ENCODE assay signal across 8 cellular contexts in genomic region chr11:43682081-43682480, GRCh38. TPM values are rescaled to one million over a fixed set of nuclear protein-coding genes. Genes with fewer than 3 reads are reported as not detected.
DNase-seq lines count a peak whose midpoint lies in the region; ATAC-seq, FAIRE-seq and TF ChIP-seq lines count a peak whose summit lies in the region.
"Not testable (repeated sequence)": the region's sequence is repeated elsewhere in the genome, so short reads cannot be mapped to it uniquely, and the experiment has no call there.

No MANE protein-coding gene starts in this region.

- peak overlapping the region; percentile 97 for H3K4me3 Mint-ChIP-seq in activated naive CD8-positive, alpha-beta T cell
- H3K4me3 Mint-ChIP-seq in osteocyte (ENCODE audit: unreplicated experiment), result peak overlapping the region; percentile 92

- not testable (repeated sequence) for H4K20me1 ChIP-seq in Loucy (ENCODE audit: insufficient read depth, low read length, poor library complexity, severe bottlenecking); SK-N-SH (ENCODE audit: insufficient read depth); endothelial cell of umbilical vein (replicated peaks; ENCODE audit: control insufficient read depth, extremely low read depth, insufficient read depth, low read length)

- dilution Hi-C loops in endothelial cell of umbilical vein (cut with MboI; ENCODE audit: extremely low pct_ligation_motif_present, low sequenced_read_pairs), result not testable (repeated sequence)

- peaks cover 47% of the 10 kb centered on the region for H3K4me1 Mint-ChIP-seq in activated naive CD8-positive, alpha-beta T cell (ENCODE audit: low read depth)
- peaks cover 42% of the 10 kb centered on the region for H3K4me1 Mint-ChIP-seq in osteocyte (ENCODE audit: unreplicated experiment)

- not testable (repeated sequence) for FAIRE-seq in endothelial cell of umbilical vein (lab: Jason Lieb, UNC); kidney (lab: Jason Lieb, UNC)

- H2AFZ ChIP-seq in Loucy (ENCODE audit: low read length), result peak overlapping the region; percentile 91; the same call in 1 of the 2 replicates
- not testable (repeated sequence) for H2AFZ ChIP-seq in SK-N-SH (ENCODE audit: low read depth); endothelial cell of umbilical vein (ENCODE audit: low read depth, low read length)

- H3K79me2 ChIP-seq in Loucy (ENCODE audit: insufficient read depth, low read length) (peaks cover 39% of the 10 kb centered on the region), SK-N-SH (ENCODE audit: insufficient read depth) (peaks cover 23% of the 10 kb centered on the region; the same call in 1 of the 2 replicates), endothelial cell of umbilical vein (ENCODE audit: control insufficient read depth, insufficient read depth, low read length) (peaks cover 42% of the 10 kb centered on the region)

- H3K4me1 ChIP-seq in ES-I3 (ENCODE audit: insufficient read depth, low read length); kidney (ENCODE audit: control insufficient read depth in 1 of 2, insufficient read depth in 1 of 2, low read depth in 1 of 2, low read length in 2 of 2); aorta (ENCODE audit: control insufficient read depth in 1 of 2, insufficient read depth in 2 of 2, low read length in 2 of 2): not testable (repeated sequence)
- H3K4me1 ChIP-seq in Loucy (ENCODE audit: insufficient read depth, low read length, poor library complexity, severe bottlenecking), result peaks cover 40% of the 10 kb centered on the region
- H3K4me1 ChIP-seq in SK-N-SH (ENCODE audit: control insufficient read depth in 1 of 2, insufficient read depth in 2 of 2, low read depth in 1 of 2, low read length in 1 of 2), result peaks cover 0 to 19% of the 10 kb centered on the region in 2 experiments; a peak in 2 of 4 replicates
- peaks cover 40% of the 10 kb centered on the region for H3K4me1 ChIP-seq in endothelial cell of umbilical vein (ENCODE audit: control insufficient read depth, extremely low read depth, insufficient read depth, low read length)

- not testable (repeated sequence) for H3F3A ChIP-seq in Loucy (ENCODE audit: low read depth); SK-N-SH (replicated peaks; ENCODE audit: insufficient read depth)

- CTCF ChIA-PET in SK-N-SH (lab: Yijun Ruan, JAX) (interaction anchor here (1.6 kb wide), 1 partner anchor 26 kb away, joined by 5 read pairs; no protein-coding TSS in a partner anchor), endothelial cell of umbilical vein (lab: Charles Lee) (interaction anchor here (0.6 kb wide), 1 partner anchor 8 kb away, joined by 3 read pairs; no protein-coding TSS in a partner anchor)

- not testable (repeated sequence) for H3K27me3 Mint-ChIP-seq in activated naive CD8-positive, alpha-beta T cell; osteocyte (ENCODE audit: unreplicated experiment)

- H3K36me3 Mint-ChIP-seq in activated naive CD8-positive, alpha-beta T cell, result peaks cover 25% of the 10 kb centered on the region
- peaks cover 15% of the 10 kb centered on the region for H3K36me3 Mint-ChIP-seq in osteocyte (ENCODE audit: unreplicated experiment)

- 83% methylated on average over 11 of the region's 11 CpGs for WGBS in SK-N-SH (ENCODE audit: low lambda C conversion rate)
- WGBS in aorta, 2 donors, result 89 to 92% methylated on average over 11 of the region's 11 CpGs

- POLR2A ChIA-PET in SK-N-SH (lab: Yijun Ruan, JAX), result not testable (repeated sequence)
- POLR2A ChIA-PET in endothelial cell of umbilical vein (lab: Charles Lee), result interaction anchor here (0.6 kb wide), 1 partner anchor 600 kb away, joined by 3 read pairs; no protein-coding TSS in a partner anchor

- H3K9me3 Mint-ChIP-seq in activated naive CD8-positive, alpha-beta T cell (ENCODE audit: low read depth); osteocyte (ENCODE audit: unreplicated experiment): not testable (repeated sequence)

- peak overlapping the region; percentile 86 for H3K4me3 ChIP-seq in Loucy (ENCODE audit: low read length, poor library complexity, severe bottlenecking)
- H3K4me3 ChIP-seq in SK-N-SH (ENCODE audit: low read depth in 2 of 2, low read length in 1 of 2), result peak overlapping the region; percentile 61 to 66; a peak in 3 of 4 replicates
- H3K4me3 ChIP-seq in endothelial cell of umbilical vein (replicated peaks in 1 of 3; ENCODE audit: insufficient read depth in 1 of 3, low read depth in 1 of 3, low read length in 3 of 3), result peak overlapping the region; percentile 84 to 99 (median 91)
- H3K4me3 ChIP-seq in kidney (ENCODE audit: low read length in 2 of 2), result peak overlapping the region; percentile 83 to 89
- peak overlapping the region; percentile 40 to 92 for H3K4me3 ChIP-seq in aorta (ENCODE audit: low read length in 2 of 2)

- not testable (repeated sequence) for TF ChIP-seq EP300 in SK-N-SH (IDR thresholded peaks at IDR 0.05; ENCODE audit: borderline replicate concordance in 1 of 2, low read depth in 1 of 2, low read length in 1 of 2)

- H3K9ac ChIP-seq in ES-I3 (ENCODE audit: low read depth, low read length) (peak overlapping the region; percentile 80), Loucy (ENCODE audit: low read depth, low read length, poor library complexity, severe bottlenecking) (peak overlapping the region; percentile 84), SK-N-SH (peak overlapping the region; percentile 83; the same call in 1 of the 2 replicates), endothelial cell of umbilical vein (replicated peaks; ENCODE audit: extremely low read depth, insufficient read depth, low read length) (peak overlapping the region; percentile 96), kidney (ENCODE audit: low read length in 2 of 2) (peak overlapping the region in 1 of 2 donors; percentile 87)

- peak overlapping the region; percentile 97 for H3K4me2 ChIP-seq in Loucy (ENCODE audit: low read depth, low read length, poor library complexity, severe bottlenecking)
- H3K4me2 ChIP-seq in SK-N-SH, result peak overlapping the region; percentile 74
- peak overlapping the region; percentile 99 for H3K4me2 ChIP-seq in endothelial cell of umbilical vein (ENCODE audit: insufficient read depth, low read length)

- BruUV-seq in endothelial cell of umbilical vein (replicated peaks; lab: Mats Ljungman, UMichigan), result not testable (repeated sequence)

- intact Hi-C loops in endothelial cell of umbilical vein (cut with micrococcal nuclease), result loop anchor here (5.0 to 10.0 kb wide), 2 partner anchors 105 to 173 kb away; no protein-coding TSS in a partner anchor
- intact Hi-C loops in kidney (cut with DNase I), result not testable (repeated sequence)
- intact Hi-C loops in aorta (cut with DNase I), result loop anchor here in 1 of 2 donors (5.0 kb wide), 2 partner anchors 35 to 45 kb away; no protein-coding TSS in a partner anchor

- DNase-seq in SK-N-SH; endothelial cell of umbilical vein (ENCODE audit: low read depth, low spot score); kidney; osteocyte (ENCODE audit: extremely low spot score, unreplicated experiment); aorta: not testable (repeated sequence)

- H3K27me3 ChIP-seq in Loucy (ENCODE audit: insufficient read depth, low read length, poor library complexity, severe bottlenecking); SK-N-SH (ENCODE audit: insufficient read depth); endothelial cell of umbilical vein (ENCODE audit: control insufficient read depth in 2 of 2, insufficient read depth in 2 of 2, low read length in 2 of 2); aorta (ENCODE audit: control insufficient read depth in 1 of 2, insufficient read depth in 2 of 2, low read length in 1 of 2): not testable (repeated sequence)

- H3K27ac ChIP-seq in SK-N-SH (ENCODE audit: low read depth in 2 of 2, low read length in 1 of 2) (peak overlapping the region; percentile 83 to 85; a peak in 2 of 4 replicates), endothelial cell of umbilical vein (ENCODE audit: insufficient read depth, low read depth, low read length) (peak overlapping the region; percentile 83)
- not testable (repeated sequence) for H3K27ac ChIP-seq in kidney (ENCODE audit: low read depth in 2 of 2, low read length in 2 of 2); aorta (ENCODE audit: low read depth in 1 of 2, low read length in 2 of 2)

- TF ChIP-seq RAD21 in SK-N-SH (IDR thresholded peaks at IDR 0.05; ENCODE audit: low read length), result not testable (repeated sequence)

- not testable (repeated sequence) for TF ChIP-seq POLR2A in endothelial cell of umbilical vein (IDR thresholded peaks at IDR 0.05; ENCODE audit: low read depth, low read length)

- not testable (repeated sequence) for H3K9me1 ChIP-seq in endothelial cell of umbilical vein (replicated peaks; ENCODE audit: control insufficient read depth, extremely low read depth, insufficient read depth, low read length)

- ATAC-seq in aorta (ENCODE audit: low FRiP score), result not testable (repeated sequence)

- H3K27ac Mint-ChIP-seq in activated naive CD8-positive, alpha-beta T cell, result peak overlapping the region; percentile 81
- H3K27ac Mint-ChIP-seq in osteocyte (ENCODE audit: unreplicated experiment), result peak overlapping the region; percentile 97

- not testable (repeated sequence) for H3K9me2 ChIP-seq in Loucy (replicated peaks; ENCODE audit: low read depth, low read length); SK-N-SH

- H3K36me3 ChIP-seq in ES-I3 (ENCODE audit: insufficient read depth, low read length); Loucy (ENCODE audit: insufficient read depth, low read length); endothelial cell of umbilical vein (ENCODE audit: control insufficient read depth in 2 of 2, extremely low read depth in 1 of 2, insufficient read depth in 2 of 2, low read length in 2 of 2); kidney (ENCODE audit: control insufficient read depth in 1 of 2, insufficient read depth in 2 of 2, low read length in 2 of 2); aorta (ENCODE audit: control insufficient read depth in 1 of 2, insufficient read depth in 2 of 2, low read length in 1 of 2): not testable (repeated sequence)
- H3K36me3 ChIP-seq in SK-N-SH (replicated peaks in 1 of 2; ENCODE audit: control insufficient read depth in 1 of 2, insufficient read depth in 2 of 2, low read length in 1 of 2), result peaks cover 9 to 10% of the 10 kb centered on the region in 2 experiments

- H3K9me3 ChIP-seq in ES-I3 (ENCODE audit: control insufficient read depth, insufficient read depth, low read length); Loucy (ENCODE audit: insufficient read depth, low read depth, low read length); SK-N-SH; endothelial cell of umbilical vein (replicated peaks; ENCODE audit: control insufficient read depth, insufficient read depth, low read length); kidney (ENCODE audit: control insufficient read depth in 1 of 2, low read length in 2 of 2); aorta (ENCODE audit: control insufficient read depth, low read length): not testable (repeated sequence)

- TF ChIP-seq CTCF in Loucy (conservative IDR thresholded peaks at IDR 0.05; ENCODE audit: low read length); SK-N-SH (IDR thresholded peaks at IDR 0.05); endothelial cell of umbilical vein (IDR thresholded peaks at IDR 0.05; ENCODE audit: extremely low read depth in 1 of 2, insufficient read depth in 1 of 2, low read depth in 1 of 2, low read length in 2 of 2); kidney (IDR thresholded peaks at IDR 0.05; ENCODE audit: borderline replicate concordance, extremely low read depth, insufficient read depth); osteocyte (IDR thresholded peaks at IDR 0.05): not testable (repeated sequence)

RNA-seq across cellular contexts. Expression of gene HSD17B12, which starts 1.5 kb away (rescaled TPM):
- polyA plus RNA-seq in SK-N-SH (2012; rRNA removed) (19.7 and 27.3 TPM in 2 replicates), endothelial cell of umbilical vein (39.9 and 41.5 TPM in 2 replicates), kidney (ENCODE audit: insufficient read depth, low read depth, low replicate concordance) (76.9 TPM), aorta (10 to 100 TPM; 62.2 to 68.5 TPM)
- polyA plus RNA-seq in SK-N-SH (2012; cell fraction: cytosol; rRNA removed), result 25.7 and 30.5 TPM in 2 replicates
- polyA plus RNA-seq in SK-N-SH (2012; cell fraction: nucleus; rRNA removed), result 12.4 and 24.9 TPM in 2 replicates
- total RNA-seq in endothelial cell of umbilical vein (96.5 and 96.6 TPM in 2 replicates), kidney (100 TPM), osteocyte (69.5 and 81.6 TPM in 2 replicates), aorta (100 to 1,000 TPM; 106 to 108 TPM)
- 49.0 and 51.0 TPM in 2 replicates for polyA plus RNA-seq in endothelial cell of umbilical vein (2011; cell fraction: cytosol; rRNA removed)
- 68.1 and 68.4 TPM in 2 replicates for polyA plus RNA-seq in endothelial cell of umbilical vein (2011; cell fraction: nucleus; rRNA removed)
- 97.8 and 115 TPM in 2 replicates for polyA plus RNA-seq in endothelial cell of umbilical vein (2012)
- 97.3 and 106 TPM in 2 replicates for polyA minus RNA-seq in endothelial cell of umbilical vein
- 13.0 TPM for polyA minus RNA-seq in endothelial cell of umbilical vein (2011; cell fraction: cytosol; rRNA and poly(A)+ RNA removed)
- 131 and 136 TPM in 2 replicates for polyA minus RNA-seq in endothelial cell of umbilical vein (2011; cell fraction: nucleus; rRNA and poly(A)+ RNA removed)
